ENCODE assay signal across 1 cellular context in the genomic region with DNA sequence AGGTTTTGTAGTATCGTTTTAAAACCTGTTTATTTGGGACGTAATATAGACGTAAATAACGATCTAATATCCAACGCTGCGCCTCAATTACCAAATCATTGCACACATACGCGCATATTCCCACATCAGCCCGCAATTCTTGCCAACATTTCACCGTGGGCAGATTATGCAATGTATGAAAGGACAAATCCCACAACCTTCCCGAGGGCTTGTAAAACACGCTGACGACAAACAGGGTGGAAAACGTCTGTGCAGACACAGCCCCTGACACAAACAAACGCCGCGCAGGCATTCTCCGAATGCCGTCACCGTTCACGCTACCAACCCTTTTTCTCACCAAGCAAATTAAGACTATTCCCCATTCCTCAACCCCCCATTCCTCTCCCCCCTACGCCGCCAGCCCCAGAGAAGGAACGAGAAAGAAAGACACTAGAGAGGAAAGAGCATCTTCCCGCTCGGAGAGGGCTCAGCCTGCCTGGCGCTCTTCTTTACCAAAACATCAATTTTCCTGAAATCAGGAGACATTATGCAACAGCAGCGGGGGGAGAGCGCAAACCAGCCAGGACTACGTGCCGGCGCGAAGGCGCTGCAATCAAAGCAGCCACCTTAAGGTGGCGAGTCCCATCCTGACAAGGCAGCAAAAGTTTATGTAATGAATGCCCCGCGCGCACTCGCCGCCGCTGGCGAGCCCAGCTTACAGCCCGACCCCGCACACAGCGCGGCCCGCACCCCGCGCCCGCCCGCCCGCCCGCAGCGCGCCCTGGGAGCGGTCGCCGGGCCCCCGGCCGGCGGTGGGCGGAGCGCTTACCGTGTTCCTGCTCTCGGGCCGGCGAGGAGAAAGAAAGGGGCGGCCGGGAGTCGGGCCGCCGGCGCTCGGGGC.
TF ChIP-seq lines count a peak whose summit lies in the region.

No MANE protein-coding gene starts in this region.

TF ChIP-seq in K562, 482 proteins besides CTCF, POLR2A, EP300 and RAD21 (continued from another document and continues in another):
- TF ChIP-seq, protein P1, sequence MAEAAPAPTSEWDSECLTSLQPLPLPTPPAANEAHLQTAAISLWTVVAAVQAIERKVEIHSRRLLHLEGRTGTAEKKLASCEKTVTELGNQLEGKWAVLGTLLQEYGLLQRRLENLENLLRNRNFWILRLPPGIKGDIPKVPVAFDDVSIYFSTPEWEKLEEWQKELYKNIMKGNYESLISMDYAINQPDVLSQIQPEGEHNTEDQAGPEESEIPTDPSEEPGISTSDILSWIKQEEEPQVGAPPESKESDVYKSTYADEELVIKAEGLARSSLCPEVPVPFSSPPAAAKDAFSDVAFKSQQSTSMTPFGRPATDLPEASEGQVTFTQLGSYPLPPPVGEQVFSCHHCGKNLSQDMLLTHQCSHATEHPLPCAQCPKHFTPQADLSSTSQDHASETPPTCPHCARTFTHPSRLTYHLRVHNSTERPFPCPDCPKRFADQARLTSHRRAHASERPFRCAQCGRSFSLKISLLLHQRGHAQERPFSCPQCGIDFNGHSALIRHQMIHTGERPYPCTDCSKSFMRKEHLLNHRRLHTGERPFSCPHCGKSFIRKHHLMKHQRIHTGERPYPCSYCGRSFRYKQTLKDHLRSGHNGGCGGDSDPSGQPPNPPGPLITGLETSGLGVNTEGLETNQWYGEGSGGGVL (CRISPR knock-in tag; IDR thresholded peaks at IDR 0.05) = no peak
- no peak for TF ChIP-seq GABPA (tag; conservative IDR thresholded peaks at IDR 0.05; ENCODE audit: low read depth)
- TF ChIP-seq IRF9 (tag; IDR thresholded peaks at IDR 0.05) = peak; percentile 34; the same call in 1 of the 2 replicates
- no peak for TF ChIP-seq CREB1 (IDR thresholded peaks at IDR 0.05)
- TF ChIP-seq CREB1 (CRISPR knock-in tag; IDR thresholded peaks at IDR 0.05) = no peak; the same call in 1 of the 2 replicates
- 0 out of 2 replicates have a peak, but pooled peaks have one; percentile 48 for TF ChIP-seq XRCC5 (IDR thresholded peaks at IDR 0.05; ENCODE audit: low read depth, low read length)
- TF ChIP-seq ZNF57 (CRISPR knock-in tag; IDR thresholded peaks at IDR 0.05) = no peak
- TF ChIP-seq MAFK (IDR thresholded peaks at IDR 0.05; ENCODE audit: low read length) = no peak
- peak; percentile 49 for TF ChIP-seq RBFOX2 (IDR thresholded peaks at IDR 0.05; ENCODE audit: low read depth, low read length)
- 0 out of 2 replicates have a peak, but pooled peaks have one; percentile 31 for TF ChIP-seq RB1 (IDR thresholded peaks at IDR 0.05; ENCODE audit: low read depth)
- TF ChIP-seq AFF1 (IDR thresholded peaks at IDR 0.05; ENCODE audit: low read depth in 1 of 2, partially characterized antibody in 2 of 2) = no peak
- TF ChIP-seq NELFE (IDR thresholded peaks at IDR 0.05; ENCODE audit: insufficient read depth, insufficient read length) = no peak
- TF ChIP-seq JUN (IDR thresholded peaks at IDR 0.05; ENCODE audit: borderline replicate concordance, low read depth, low read length) = peak; percentile 27; the same call in 1 of the 2 replicates
- no peak for TF ChIP-seq JUN (CRISPR knock-in tag; IDR thresholded peaks at IDR 0.05; ENCODE audit: borderline replicate concordance)
- peak; percentile 55; the same call in 1 of the 2 replicates for TF ChIP-seq ZBTB1 (CRISPR knock-in tag; IDR thresholded peaks at IDR 0.05; ENCODE audit: borderline replicate concordance, low read depth)
- TF ChIP-seq HMG20B (CRISPR knock-in tag; IDR thresholded peaks at IDR 0.05) = no peak
- TF ChIP-seq ZNF518B (CRISPR knock-in tag; IDR thresholded peaks at IDR 0.05) = no peak
- peak; percentile 44 for TF ChIP-seq CHD1 (IDR thresholded peaks at IDR 0.05; ENCODE audit: low read length)
- TF ChIP-seq, protein P2, sequence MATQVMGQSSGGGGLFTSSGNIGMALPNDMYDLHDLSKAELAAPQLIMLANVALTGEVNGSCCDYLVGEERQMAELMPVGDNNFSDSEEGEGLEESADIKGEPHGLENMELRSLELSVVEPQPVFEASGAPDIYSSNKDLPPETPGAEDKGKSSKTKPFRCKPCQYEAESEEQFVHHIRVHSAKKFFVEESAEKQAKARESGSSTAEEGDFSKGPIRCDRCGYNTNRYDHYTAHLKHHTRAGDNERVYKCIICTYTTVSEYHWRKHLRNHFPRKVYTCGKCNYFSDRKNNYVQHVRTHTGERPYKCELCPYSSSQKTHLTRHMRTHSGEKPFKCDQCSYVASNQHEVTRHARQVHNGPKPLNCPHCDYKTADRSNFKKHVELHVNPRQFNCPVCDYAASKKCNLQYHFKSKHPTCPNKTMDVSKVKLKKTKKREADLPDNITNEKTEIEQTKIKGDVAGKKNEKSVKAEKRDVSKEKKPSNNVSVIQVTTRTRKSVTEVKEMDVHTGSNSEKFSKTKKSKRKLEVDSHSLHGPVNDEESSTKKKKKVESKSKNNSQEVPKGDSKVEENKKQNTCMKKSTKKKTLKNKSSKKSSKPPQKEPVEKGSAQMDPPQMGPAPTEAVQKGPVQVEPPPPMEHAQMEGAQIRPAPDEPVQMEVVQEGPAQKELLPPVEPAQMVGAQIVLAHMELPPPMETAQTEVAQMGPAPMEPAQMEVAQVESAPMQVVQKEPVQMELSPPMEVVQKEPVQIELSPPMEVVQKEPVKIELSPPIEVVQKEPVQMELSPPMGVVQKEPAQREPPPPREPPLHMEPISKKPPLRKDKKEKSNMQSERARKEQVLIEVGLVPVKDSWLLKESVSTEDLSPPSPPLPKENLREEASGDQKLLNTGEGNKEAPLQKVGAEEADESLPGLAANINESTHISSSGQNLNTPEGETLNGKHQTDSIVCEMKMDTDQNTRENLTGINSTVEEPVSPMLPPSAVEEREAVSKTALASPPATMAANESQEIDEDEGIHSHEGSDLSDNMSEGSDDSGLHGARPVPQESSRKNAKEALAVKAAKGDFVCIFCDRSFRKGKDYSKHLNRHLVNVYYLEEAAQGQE (CRISPR knock-in tag; IDR thresholded peaks at IDR 0.05; ENCODE audit: low read depth) = no peak
- 0 out of 2 replicates have a peak, but pooled peaks have one; percentile 23 for TF ChIP-seq ETS1 (conservative IDR thresholded peaks at IDR 0.05; ENCODE audit: control insufficient read depth, low read depth, low read length)
- TF ChIP-seq ZNF239 (CRISPR knock-in tag; IDR thresholded peaks at IDR 0.05) = no peak
- TF ChIP-seq RCOR1 (IDR thresholded peaks at IDR 0.05; ENCODE audit: borderline replicate concordance in 1 of 2, low read depth in 2 of 2, low read length in 2 of 2) = peak in 1 of 2 experiments; percentile 56; a peak in 3 of 4 replicates
- no peak for TF ChIP-seq HOXB6 (CRISPR knock-in tag; IDR thresholded peaks at IDR 0.05; ENCODE audit: borderline replicate concordance)
- TF ChIP-seq, protein P3, sequence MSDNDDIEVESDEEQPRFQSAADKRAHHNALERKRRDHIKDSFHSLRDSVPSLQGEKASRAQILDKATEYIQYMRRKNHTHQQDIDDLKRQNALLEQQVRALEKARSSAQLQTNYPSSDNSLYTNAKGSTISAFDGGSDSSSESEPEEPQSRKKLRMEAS (CRISPR knock-in tag; IDR thresholded peaks at IDR 0.05) = no peak
- TF ChIP-seq ZNF764 (CRISPR knock-in tag; IDR thresholded peaks at IDR 0.05; ENCODE audit: low read depth) = no peak
- TF ChIP-seq, protein P4, sequence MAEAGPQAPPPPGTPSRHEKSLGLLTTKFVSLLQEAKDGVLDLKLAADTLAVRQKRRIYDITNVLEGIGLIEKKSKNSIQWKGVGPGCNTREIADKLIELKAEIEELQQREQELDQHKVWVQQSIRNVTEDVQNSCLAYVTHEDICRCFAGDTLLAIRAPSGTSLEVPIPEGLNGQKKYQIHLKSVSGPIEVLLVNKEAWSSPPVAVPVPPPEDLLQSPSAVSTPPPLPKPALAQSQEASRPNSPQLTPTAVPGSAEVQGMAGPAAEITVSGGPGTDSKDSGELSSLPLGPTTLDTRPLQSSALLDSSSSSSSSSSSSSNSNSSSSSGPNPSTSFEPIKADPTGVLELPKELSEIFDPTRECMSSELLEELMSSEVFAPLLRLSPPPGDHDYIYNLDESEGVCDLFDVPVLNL (CRISPR knock-in tag; IDR thresholded peaks at IDR 0.05; ENCODE audit: low read depth) = no peak
- TF ChIP-seq CXXC5 (CRISPR knock-in tag; IDR thresholded peaks at IDR 0.05) = peak; percentile 62; the same call in 1 of the 2 replicates
- TF ChIP-seq, protein P5, sequence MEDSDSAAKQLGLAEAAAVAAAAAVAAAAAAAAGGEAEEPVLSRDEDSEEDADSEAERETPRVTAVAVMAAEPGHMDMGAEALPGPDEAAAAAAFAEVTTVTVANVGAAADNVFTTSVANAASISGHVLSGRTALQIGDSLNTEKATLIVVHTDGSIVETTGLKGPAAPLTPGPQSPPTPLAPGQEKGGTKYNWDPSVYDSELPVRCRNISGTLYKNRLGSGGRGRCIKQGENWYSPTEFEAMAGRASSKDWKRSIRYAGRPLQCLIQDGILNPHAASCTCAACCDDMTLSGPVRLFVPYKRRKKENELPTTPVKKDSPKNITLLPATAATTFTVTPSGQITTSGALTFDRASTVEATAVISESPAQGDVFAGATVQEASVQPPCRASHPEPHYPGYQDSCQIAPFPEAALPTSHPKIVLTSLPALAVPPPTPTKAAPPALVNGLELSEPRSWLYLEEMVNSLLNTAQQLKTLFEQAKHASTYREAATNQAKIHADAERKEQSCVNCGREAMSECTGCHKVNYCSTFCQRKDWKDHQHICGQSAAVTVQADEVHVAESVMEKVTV (CRISPR knock-in tag; IDR thresholded peaks at IDR 0.05) = no peak
- TF ChIP-seq, protein P6, sequence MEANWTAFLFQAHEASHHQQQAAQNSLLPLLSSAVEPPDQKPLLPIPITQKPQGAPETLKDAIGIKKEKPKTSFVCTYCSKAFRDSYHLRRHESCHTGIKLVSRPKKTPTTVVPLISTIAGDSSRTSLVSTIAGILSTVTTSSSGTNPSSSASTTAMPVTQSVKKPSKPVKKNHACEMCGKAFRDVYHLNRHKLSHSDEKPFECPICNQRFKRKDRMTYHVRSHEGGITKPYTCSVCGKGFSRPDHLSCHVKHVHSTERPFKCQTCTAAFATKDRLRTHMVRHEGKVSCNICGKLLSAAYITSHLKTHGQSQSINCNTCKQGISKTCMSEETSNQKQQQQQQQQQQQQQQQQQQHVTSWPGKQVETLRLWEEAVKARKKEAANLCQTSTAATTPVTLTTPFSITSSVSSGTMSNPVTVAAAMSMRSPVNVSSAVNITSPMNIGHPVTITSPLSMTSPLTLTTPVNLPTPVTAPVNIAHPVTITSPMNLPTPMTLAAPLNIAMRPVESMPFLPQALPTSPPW (CRISPR knock-in tag; IDR thresholded peaks at IDR 0.05) = peak; percentile 90
- TF ChIP-seq ATF7 (IDR thresholded peaks at IDR 0.05) = peak; percentile 29; the same call in 1 of the 2 replicates
- no peak for TF ChIP-seq TCF7L2 (IDR thresholded peaks at IDR 0.05; ENCODE audit: low read depth, low read length)
- no peak for TF ChIP-seq MAFG (tag; conservative IDR thresholded peaks at IDR 0.05)
